28 cellular contexts compared by ENCODE assay signal in genomic region chr16:86692476-86692875, GRCh38.
"Had no signal": no experiment of that assay in that cellular context is flagged by ENCODE, and none has a peak within 500 bp of the region (broad histone marks: within the 10 kb centered on the region; RNA-seq: fewer than 3 reads in every experiment).

No MANE protein-coding gene starts in this region.

- H3K79me2 ChIP-seq: parathyroid adenoma had no signal

- H3K4me3 ChIP-seq: ovary, psoas muscle, right lobe of liver, suprapubic skin, testis, tibial artery, transverse colon, upper lobe of right lung, uterus had no signal

- H3K4me1 Mint-ChIP-seq: naive thymus-derived CD4-positive, alpha-beta T cell; natural killer cell; stimulated activated memory B cell treated with anti-CD40 and anti-IgM and Interleukin-4, amounts not matched to agents 10 μg/mL and 1 μg/mL and 100 μg/mL, for 72 hours; stimulated activated naive CD8-positive, alpha-beta T cell treated with anti-CD3 and anti-CD28 coated beads, Interleukin-15, amount 100 ng/mL, for 72 hours had no signal

- H2AFZ ChIP-seq: parathyroid adenoma had no signal

- H3K9me3 Mint-ChIP-seq: natural killer cell; stimulated activated memory B cell treated with anti-CD40 and anti-IgM and Interleukin-4, amounts not matched to agents 10 μg/mL and 1 μg/mL and 100 μg/mL, for 72 hours; stimulated activated naive CD8-positive, alpha-beta T cell treated with anti-CD3 and anti-CD28 coated beads, Interleukin-15, amount 100 ng/mL, for 72 hours; type B pancreatic cell had no signal

- H3K27me3 Mint-ChIP-seq: stimulated activated memory B cell treated with anti-CD40 and anti-IgM and Interleukin-4, amounts not matched to agents 10 μg/mL and 1 μg/mL and 100 μg/mL, for 72 hours had no signal

- H3K9ac ChIP-seq: parathyroid adenoma had no signal

- H3K36me3 Mint-ChIP-seq: naive thymus-derived CD4-positive, alpha-beta T cell; natural killer cell; stimulated activated memory B cell treated with anti-CD40 and anti-IgM and Interleukin-4, amounts not matched to agents 10 μg/mL and 1 μg/mL and 100 μg/mL, for 72 hours; type B pancreatic cell had no signal

- ATAC-seq: naive thymus-derived CD4-positive, alpha-beta T cell; natural killer cell; psoas muscle; right cardiac atrium; right lobe of liver; stimulated activated memory B cell treated with anti-CD40 and anti-IgM and Interleukin-4, amounts not matched to agents 10 μg/mL and 1 μg/mL and 100 μg/mL, for 72 hours; stimulated activated naive CD8-positive, alpha-beta T cell treated with anti-CD3 and anti-CD28 coated beads, Interleukin-15, amount 100 ng/mL, for 72 hours; stimulated activated naive CD8-positive, alpha-beta T cell treated with anti-CD3 and anti-CD28 coated beads, Interleukin-15, Interleukin-2, amounts not matched to agents 100 U/mL and 50 U/mL, for 24 hours; upper lobe of right lung had no signal

- H3K27me3 ChIP-seq: ovary, right lobe of liver, testis, tibial artery, uterus had no signal

- H3K4me1 ChIP-seq: parathyroid adenoma, psoas muscle, right lobe of liver, suprapubic skin, testis, tibial artery, transverse colon, upper lobe of right lung, uterus had no signal

- H3K36me3 ChIP-seq: ovary, right lobe of liver, suprapubic skin, tibial artery, transverse colon, upper lobe of right lung, uterus had no signal

- H3K27ac Mint-ChIP-seq: naive thymus-derived CD4-positive, alpha-beta T cell; natural killer cell; nephron progenitor cell; progenitor cell of endocrine pancreas; stimulated activated memory B cell treated with anti-CD40 and anti-IgM and Interleukin-4, amounts not matched to agents 10 μg/mL and 1 μg/mL and 100 μg/mL, for 72 hours; stimulated activated naive CD8-positive, alpha-beta T cell treated with anti-CD3 and anti-CD28 coated beads, Interleukin-15, amount 100 ng/mL, for 72 hours; type B pancreatic cell had no signal

- H3K27ac ChIP-seq: ovary, parathyroid adenoma, psoas muscle, right lobe of liver, suprapubic skin, testis, tibial artery, transverse colon, upper lobe of right lung, uterus had no signal

- H3K9me3 ChIP-seq: ovary, psoas muscle, right lobe of liver, suprapubic skin, testis, tibial artery, transverse colon, upper lobe of right lung, uterus had no signal

- DNase-seq: naive thymus-derived CD4-positive, alpha-beta T cell; natural killer cell; nephron progenitor cell; occipital lobe; ovary; psoas muscle; right cardiac atrium; right lobe of liver; small intestine; stimulated activated CD4-positive, alpha-beta T cell treated with anti-CD3 and anti-CD28 coated beads, Interleukin-15, amount 100 ng/mL, for 24 hours; stimulated activated CD4-positive, alpha-beta T cell treated with anti-CD3 and anti-CD28 coated beads, Interleukin-4, amount 100 ng/mL, for 1 hour; stimulated activated CD4-positive, alpha-beta T cell treated with anti-CD3 and anti-CD28 coated beads, Interleukin-4, amount 100 ng/mL, for 4 hours; stimulated activated CD8-positive, alpha-beta memory T cell treated with anti-CD3 and anti-CD28 coated beads, Interleukin-4, amount 100 ng/mL, for 48 hours; stimulated activated naive CD4-positive, alpha-beta T cell; stimulated activated naive CD8-positive, alpha-beta T cell treated with anti-CD3 and anti-CD28 coated beads, Interleukin-15, amount 100 ng/mL, for 72 hours; stimulated activated naive CD8-positive, alpha-beta T cell treated with anti-CD3 and anti-CD28 coated beads, Interleukin-15, Interleukin-2, amounts not matched to agents 100 U/mL and 50 U/mL, for 24 hours; substantia nigra; testis; tibial artery; transverse colon; upper lobe of right lung; uterus had no signal

- H3K4me3 Mint-ChIP-seq: naive thymus-derived CD4-positive, alpha-beta T cell; natural killer cell; nephron progenitor cell; neural crest cell; stimulated activated memory B cell treated with anti-CD40 and anti-IgM and Interleukin-4, amounts not matched to agents 10 μg/mL and 1 μg/mL and 100 μg/mL, for 72 hours; stimulated activated naive CD8-positive, alpha-beta T cell treated with anti-CD3 and anti-CD28 coated beads, Interleukin-15, amount 100 ng/mL, for 72 hours; type B pancreatic cell had no signal
